Comparison of ENCODE assay signal across 1 cellular context in the genomic region with DNA sequence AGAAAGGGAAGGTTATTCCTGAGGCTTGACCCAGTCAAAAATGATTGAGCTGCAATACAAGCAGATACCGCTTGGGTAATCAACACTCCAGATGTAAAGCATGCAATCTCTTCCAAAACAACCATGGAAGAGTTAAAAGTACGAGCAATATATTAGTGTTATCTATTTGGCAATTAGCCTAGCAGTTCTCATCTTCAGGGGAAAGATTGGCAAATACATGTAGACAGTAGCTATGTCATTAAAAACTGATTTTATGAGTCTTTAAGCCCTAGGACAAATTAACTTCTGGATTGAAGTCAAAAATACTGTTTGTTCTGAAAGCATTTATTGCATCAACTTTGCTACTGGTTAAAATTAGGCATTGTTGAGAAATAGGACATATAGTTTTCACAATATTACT.
A peak's percentile ranks its signal among the peaks of the same experiment; 100 is the strongest.
TF ChIP-seq lines count a peak whose summit lies in the region.

No MANE protein-coding gene starts in this region.

TF ChIP-seq in HEK293, 187 proteins besides CTCF, POLR2A, EP300 and RAD21 (continued from another document):
- TF ChIP-seq TSHZ1 (tag by site-specific recombination; IDR thresholded peaks at IDR 0.05; ENCODE audit: borderline replicate concordance) (no peak), ZIC2 (tag by site-specific recombination; IDR thresholded peaks at IDR 0.05) (no peak), ZNF610 (tag by site-specific recombination; IDR thresholded peaks at IDR 0.05; ENCODE audit: borderline replicate concordance) (no peak), ZNF660 (tag by site-specific recombination; IDR thresholded peaks at IDR 0.05) (peak; percentile 66; the same call in 1 of the 2 replicates), ZNF423 (tag by site-specific recombination; IDR thresholded peaks at IDR 0.05) (no peak), ZNF549 (tag by site-specific recombination; IDR thresholded peaks at IDR 0.05) (no peak), ZBTB8A (tag by site-specific recombination; IDR thresholded peaks at IDR 0.05) (no peak), ZBTB1 (tag by site-specific recombination; IDR thresholded peaks at IDR 0.05) (no peak), ZNF768 (tag by site-specific recombination; IDR thresholded peaks at IDR 0.05) (no peak), SALL2 (tag by site-specific recombination; IDR thresholded peaks at IDR 0.05; ENCODE audit: borderline replicate concordance) (no peak)
- TF ChIP-seq, protein P1, sequence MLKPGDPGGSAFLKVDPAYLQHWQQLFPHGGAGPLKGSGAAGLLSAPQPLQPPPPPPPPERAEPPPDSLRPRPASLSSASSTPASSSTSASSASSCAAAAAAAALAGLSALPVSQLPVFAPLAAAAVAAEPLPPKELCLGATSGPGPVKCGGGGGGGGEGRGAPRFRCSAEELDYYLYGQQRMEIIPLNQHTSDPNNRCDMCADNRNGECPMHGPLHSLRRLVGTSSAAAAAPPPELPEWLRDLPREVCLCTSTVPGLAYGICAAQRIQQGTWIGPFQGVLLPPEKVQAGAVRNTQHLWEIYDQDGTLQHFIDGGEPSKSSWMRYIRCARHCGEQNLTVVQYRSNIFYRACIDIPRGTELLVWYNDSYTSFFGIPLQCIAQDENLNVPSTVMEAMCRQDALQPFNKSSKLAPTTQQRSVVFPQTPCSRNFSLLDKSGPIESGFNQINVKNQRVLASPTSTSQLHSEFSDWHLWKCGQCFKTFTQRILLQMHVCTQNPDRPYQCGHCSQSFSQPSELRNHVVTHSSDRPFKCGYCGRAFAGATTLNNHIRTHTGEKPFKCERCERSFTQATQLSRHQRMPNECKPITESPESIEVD (tag by site-specific recombination; IDR thresholded peaks at IDR 0.05) = peak; percentile 22; the same call in 1 of the 2 replicates
